Comparison of ENCODE assay signal across 1 cellular context in genomic region chr22:24423519-24424000, GRCh38.
TF ChIP-seq lines count a peak whose summit lies in the region.

No MANE protein-coding gene starts in this region.

TF ChIP-seq in HEK293, 187 proteins besides CTCF, POLR2A, EP300 and RAD21 (continued from another document and continues in another):
- TF ChIP-seq, protein P1, sequence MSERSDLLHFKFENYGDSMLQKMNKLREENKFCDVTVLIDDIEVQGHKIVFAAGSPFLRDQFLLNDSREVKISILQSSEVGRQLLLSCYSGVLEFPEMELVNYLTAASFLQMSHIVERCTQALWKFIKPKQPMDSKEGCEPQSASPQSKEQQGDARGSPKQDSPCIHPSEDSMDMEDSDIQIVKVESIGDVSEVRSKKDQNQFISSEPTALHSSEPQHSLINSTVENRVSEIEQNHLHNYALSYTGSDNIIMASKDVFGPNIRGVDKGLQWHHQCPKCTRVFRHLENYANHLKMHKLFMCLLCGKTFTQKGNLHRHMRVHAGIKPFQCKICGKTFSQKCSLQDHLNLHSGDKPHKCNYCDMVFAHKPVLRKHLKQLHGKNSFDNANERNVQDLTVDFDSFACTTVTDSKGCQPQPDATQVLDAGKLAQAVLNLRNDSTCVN (tag by site-specific recombination; optimal IDR thresholded peaks at IDR 0.05): peak; percentile 42
- TF ChIP-seq, protein P2, sequence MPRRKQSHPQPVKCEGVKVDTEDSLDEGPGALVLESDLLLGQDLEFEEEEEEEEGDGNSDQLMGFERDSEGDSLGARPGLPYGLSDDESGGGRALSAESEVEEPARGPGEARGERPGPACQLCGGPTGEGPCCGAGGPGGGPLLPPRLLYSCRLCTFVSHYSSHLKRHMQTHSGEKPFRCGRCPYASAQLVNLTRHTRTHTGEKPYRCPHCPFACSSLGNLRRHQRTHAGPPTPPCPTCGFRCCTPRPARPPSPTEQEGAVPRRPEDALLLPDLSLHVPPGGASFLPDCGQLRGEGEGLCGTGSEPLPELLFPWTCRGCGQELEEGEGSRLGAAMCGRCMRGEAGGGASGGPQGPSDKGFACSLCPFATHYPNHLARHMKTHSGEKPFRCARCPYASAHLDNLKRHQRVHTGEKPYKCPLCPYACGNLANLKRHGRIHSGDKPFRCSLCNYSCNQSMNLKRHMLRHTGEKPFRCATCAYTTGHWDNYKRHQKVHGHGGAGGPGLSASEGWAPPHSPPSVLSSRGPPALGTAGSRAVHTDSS (tag by site-specific recombination; IDR thresholded peaks at IDR 0.05): no peak
- TF ChIP-seq ZNF558 (tag by site-specific recombination; IDR thresholded peaks at IDR 0.05) (no peak), ZNF341 (tag by site-specific recombination; IDR thresholded peaks at IDR 0.05; ENCODE audit: low read depth) (no peak), ZBTB48 (tag by site-specific recombination; IDR thresholded peaks at IDR 0.05) (no peak), KLF8 (tag by site-specific recombination; IDR thresholded peaks at IDR 0.05) (no peak; the same call in 1 of the 2 replicates), WT1 (tag by site-specific recombination; IDR thresholded peaks at IDR 0.05) (no peak), ZNF302 (tag by site-specific recombination; IDR thresholded peaks at IDR 0.05; ENCODE audit: low read depth) (no peak), ZNF19 (tag by site-specific recombination; IDR thresholded peaks at IDR 0.05; ENCODE audit: low read depth) (no peak), ZNF140 (tag by site-specific recombination; IDR thresholded peaks at IDR 0.05) (no peak), ZBTB20 (tag by site-specific recombination; IDR thresholded peaks at IDR 0.05) (no peak), SP2 (tag by site-specific recombination; IDR thresholded peaks at IDR 0.05) (peak; percentile 20; the same call in 1 of the 2 replicates), ZNF433 (tag by site-specific recombination; IDR thresholded peaks at IDR 0.05; ENCODE audit: low read depth) (no peak), PATZ1 (tag by site-specific recombination; IDR thresholded peaks at IDR 0.05) (peak; percentile 52), ZNF600 (tag by site-specific recombination; IDR thresholded peaks at IDR 0.05) (no peak), EGR2 (tag by site-specific recombination; IDR thresholded peaks at IDR 0.05; ENCODE audit: low read depth) (no peak), ZNF521 (tag by site-specific recombination; IDR thresholded peaks at IDR 0.05) (no peak), ZNF48 (tag by site-specific recombination; IDR thresholded peaks at IDR 0.05) (no peak), GLIS1 (tag by site-specific recombination; IDR thresholded peaks at IDR 0.05) (peak; percentile 80), ZNF211 (tag by site-specific recombination; IDR thresholded peaks at IDR 0.05; ENCODE audit: low read depth) (no peak), ZBTB7A (tag by site-specific recombination; IDR thresholded peaks at IDR 0.05; ENCODE audit: low read depth) (no peak), KLF16 (tag by site-specific recombination; IDR thresholded peaks at IDR 0.05) (no peak), GLI4 (tag by site-specific recombination; IDR thresholded peaks at IDR 0.05) (no peak), ZNF138 (tag by site-specific recombination; IDR thresholded peaks at IDR 0.05; ENCODE audit: borderline replicate concordance) (no peak), SCRT2 (tag by site-specific recombination; IDR thresholded peaks at IDR 0.05) (no peak), SCRT1 (tag by site-specific recombination; IDR thresholded peaks at IDR 0.05; ENCODE audit: borderline replicate concordance) (no peak), ZNF473 (tag by site-specific recombination; IDR thresholded peaks at IDR 0.05) (no peak), TCF7L2 (IDR thresholded peaks at IDR 0.05; ENCODE audit: borderline replicate concordance, low read depth, low read length) (no peak), ZNF239 (tag by site-specific recombination; IDR thresholded peaks at IDR 0.05) (no peak), SP3 (tag by site-specific recombination; IDR thresholded peaks at IDR 0.05) (0 out of 2 replicates have a peak, but pooled peaks have one; percentile 14), KLF9 (tag by site-specific recombination; IDR thresholded peaks at IDR 0.05; ENCODE audit: low read depth) (peak; percentile 51), ZNF23 (tag by site-specific recombination; IDR thresholded peaks at IDR 0.05; ENCODE audit: borderline replicate concordance) (no peak), TRIM28 (IDR thresholded peaks at IDR 0.05; ENCODE audit: borderline replicate concordance, low read length) (no peak), GLIS2 (tag by site-specific recombination; IDR thresholded peaks at IDR 0.05) (peak; percentile 90), ZNF549 (tag by site-specific recombination; IDR thresholded peaks at IDR 0.05) (no peak), ZNF184 (tag by site-specific recombination; IDR thresholded peaks at IDR 0.05) (no peak), ZNF146 (tag by site-specific recombination; IDR thresholded peaks at IDR 0.05) (no peak), HOXA7 (CRISPR knock-in tag; IDR thresholded peaks at IDR 0.05; ENCODE audit: borderline replicate concordance) (no peak), ZNF658 (tag by site-specific recombination; IDR thresholded peaks at IDR 0.05) (no peak), ZNF133 (tag by site-specific recombination; IDR thresholded peaks at IDR 0.05) (no peak), ZNF510 (tag by site-specific recombination; IDR thresholded peaks at IDR 0.05; ENCODE audit: insufficient replicate concordance) (no peak), BCL11A (tag by site-specific recombination; IDR thresholded peaks at IDR 0.05; ENCODE audit: low read depth) (no peak), ZNF843 (tag by site-specific recombination; IDR thresholded peaks at IDR 0.05) (no peak), ZNF626 (tag by site-specific recombination; IDR thresholded peaks at IDR 0.05) (no peak), ZNF214 (tag by site-specific recombination; IDR thresholded peaks at IDR 0.05; ENCODE audit: borderline replicate concordance) (no peak)
- TF ChIP-seq, protein P3, sequence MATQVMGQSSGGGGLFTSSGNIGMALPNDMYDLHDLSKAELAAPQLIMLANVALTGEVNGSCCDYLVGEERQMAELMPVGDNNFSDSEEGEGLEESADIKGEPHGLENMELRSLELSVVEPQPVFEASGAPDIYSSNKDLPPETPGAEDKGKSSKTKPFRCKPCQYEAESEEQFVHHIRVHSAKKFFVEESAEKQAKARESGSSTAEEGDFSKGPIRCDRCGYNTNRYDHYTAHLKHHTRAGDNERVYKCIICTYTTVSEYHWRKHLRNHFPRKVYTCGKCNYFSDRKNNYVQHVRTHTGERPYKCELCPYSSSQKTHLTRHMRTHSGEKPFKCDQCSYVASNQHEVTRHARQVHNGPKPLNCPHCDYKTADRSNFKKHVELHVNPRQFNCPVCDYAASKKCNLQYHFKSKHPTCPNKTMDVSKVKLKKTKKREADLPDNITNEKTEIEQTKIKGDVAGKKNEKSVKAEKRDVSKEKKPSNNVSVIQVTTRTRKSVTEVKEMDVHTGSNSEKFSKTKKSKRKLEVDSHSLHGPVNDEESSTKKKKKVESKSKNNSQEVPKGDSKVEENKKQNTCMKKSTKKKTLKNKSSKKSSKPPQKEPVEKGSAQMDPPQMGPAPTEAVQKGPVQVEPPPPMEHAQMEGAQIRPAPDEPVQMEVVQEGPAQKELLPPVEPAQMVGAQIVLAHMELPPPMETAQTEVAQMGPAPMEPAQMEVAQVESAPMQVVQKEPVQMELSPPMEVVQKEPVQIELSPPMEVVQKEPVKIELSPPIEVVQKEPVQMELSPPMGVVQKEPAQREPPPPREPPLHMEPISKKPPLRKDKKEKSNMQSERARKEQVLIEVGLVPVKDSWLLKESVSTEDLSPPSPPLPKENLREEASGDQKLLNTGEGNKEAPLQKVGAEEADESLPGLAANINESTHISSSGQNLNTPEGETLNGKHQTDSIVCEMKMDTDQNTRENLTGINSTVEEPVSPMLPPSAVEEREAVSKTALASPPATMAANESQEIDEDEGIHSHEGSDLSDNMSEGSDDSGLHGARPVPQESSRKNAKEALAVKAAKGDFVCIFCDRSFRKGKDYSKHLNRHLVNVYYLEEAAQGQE (tag by site-specific recombination; IDR thresholded peaks at IDR 0.05): no peak
- TF ChIP-seq, protein P4, sequence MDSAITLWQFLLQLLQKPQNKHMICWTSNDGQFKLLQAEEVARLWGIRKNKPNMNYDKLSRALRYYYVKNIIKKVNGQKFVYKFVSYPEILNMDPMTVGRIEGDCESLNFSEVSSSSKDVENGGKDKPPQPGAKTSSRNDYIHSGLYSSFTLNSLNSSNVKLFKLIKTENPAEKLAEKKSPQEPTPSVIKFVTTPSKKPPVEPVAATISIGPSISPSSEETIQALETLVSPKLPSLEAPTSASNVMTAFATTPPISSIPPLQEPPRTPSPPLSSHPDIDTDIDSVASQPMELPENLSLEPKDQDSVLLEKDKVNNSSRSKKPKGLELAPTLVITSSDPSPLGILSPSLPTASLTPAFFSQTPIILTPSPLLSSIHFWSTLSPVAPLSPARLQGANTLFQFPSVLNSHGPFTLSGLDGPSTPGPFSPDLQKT (IDR thresholded peaks at IDR 0.05; ENCODE audit: borderline replicate concordance, low read depth, low read length): no peak
- TF ChIP-seq, protein P5, sequence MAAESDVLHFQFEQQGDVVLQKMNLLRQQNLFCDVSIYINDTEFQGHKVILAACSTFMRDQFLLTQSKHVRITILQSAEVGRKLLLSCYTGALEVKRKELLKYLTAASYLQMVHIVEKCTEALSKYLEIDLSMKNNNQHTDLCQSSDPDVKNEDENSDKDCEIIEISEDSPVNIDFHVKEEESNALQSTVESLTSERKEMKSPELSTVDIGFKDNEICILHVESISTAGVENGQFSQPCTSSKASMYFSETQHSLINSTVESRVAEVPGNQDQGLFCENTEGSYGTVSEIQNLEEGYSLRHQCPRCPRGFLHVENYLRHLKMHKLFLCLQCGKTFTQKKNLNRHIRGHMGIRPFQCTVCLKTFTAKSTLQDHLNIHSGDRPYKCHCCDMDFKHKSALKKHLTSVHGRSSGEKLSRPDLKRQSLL (tag by site-specific recombination; IDR thresholded peaks at IDR 0.05): no peak
- TF ChIP-seq, protein P6, sequence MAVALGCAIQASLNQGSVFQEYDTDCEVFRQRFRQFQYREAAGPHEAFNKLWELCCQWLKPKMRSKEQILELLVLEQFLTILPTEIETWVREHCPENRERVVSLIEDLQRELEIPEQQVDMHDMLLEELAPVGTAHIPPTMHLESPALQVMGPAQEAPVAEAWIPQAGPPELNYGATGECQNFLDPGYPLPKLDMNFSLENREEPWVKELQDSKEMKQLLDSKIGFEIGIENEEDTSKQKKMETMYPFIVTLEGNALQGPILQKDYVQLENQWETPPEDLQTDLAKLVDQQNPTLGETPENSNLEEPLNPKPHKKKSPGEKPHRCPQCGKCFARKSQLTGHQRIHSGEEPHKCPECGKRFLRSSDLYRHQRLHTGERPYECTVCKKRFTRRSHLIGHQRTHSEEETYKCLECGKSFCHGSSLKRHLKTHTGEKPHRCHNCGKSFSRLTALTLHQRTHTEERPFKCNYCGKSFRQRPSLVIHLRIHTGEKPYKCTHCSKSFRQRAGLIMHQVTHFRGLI (tag by site-specific recombination; IDR thresholded peaks at IDR 0.05): no peak
- TF ChIP-seq, protein P7, sequence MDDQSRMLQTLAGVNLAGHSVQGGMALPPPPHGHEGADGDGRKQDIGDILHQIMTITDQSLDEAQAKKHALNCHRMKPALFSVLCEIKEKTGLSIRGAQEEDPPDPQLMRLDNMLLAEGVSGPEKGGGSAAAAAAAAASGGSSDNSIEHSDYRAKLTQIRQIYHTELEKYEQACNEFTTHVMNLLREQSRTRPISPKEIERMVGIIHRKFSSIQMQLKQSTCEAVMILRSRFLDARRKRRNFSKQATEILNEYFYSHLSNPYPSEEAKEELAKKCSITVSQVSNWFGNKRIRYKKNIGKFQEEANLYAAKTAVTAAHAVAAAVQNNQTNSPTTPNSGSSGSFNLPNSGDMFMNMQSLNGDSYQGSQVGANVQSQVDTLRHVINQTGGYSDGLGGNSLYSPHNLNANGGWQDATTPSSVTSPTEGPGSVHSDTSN (CRISPR knock-in tag; IDR thresholded peaks at IDR 0.05): no peak; the same call in 1 of the 2 replicates
- TF ChIP-seq, protein P8, sequence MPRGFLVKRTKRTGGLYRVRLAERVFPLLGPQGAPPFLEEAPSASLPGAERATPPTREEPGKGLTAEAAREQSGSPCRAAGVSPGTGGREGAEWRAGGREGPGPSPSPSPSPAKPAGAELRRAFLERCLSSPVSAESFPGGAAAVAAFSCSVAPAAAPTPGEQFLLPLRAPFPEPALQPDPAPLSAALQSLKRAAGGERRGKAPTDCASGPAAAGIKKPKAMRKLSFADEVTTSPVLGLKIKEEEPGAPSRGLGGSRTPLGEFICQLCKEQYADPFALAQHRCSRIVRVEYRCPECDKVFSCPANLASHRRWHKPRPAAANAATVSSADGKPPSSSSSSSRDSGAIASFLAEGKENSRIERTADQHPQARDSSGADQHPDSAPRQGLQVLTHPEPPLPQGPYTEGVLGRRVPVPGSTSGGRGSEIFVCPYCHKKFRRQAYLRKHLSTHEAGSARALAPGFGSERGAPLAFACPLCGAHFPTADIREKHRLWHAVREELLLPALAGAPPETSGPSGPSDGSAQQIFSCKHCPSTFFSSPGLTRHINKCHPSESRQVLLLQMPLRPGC (tag by site-specific recombination; IDR thresholded peaks at IDR 0.05): no peak
- TF ChIP-seq, protein P9, sequence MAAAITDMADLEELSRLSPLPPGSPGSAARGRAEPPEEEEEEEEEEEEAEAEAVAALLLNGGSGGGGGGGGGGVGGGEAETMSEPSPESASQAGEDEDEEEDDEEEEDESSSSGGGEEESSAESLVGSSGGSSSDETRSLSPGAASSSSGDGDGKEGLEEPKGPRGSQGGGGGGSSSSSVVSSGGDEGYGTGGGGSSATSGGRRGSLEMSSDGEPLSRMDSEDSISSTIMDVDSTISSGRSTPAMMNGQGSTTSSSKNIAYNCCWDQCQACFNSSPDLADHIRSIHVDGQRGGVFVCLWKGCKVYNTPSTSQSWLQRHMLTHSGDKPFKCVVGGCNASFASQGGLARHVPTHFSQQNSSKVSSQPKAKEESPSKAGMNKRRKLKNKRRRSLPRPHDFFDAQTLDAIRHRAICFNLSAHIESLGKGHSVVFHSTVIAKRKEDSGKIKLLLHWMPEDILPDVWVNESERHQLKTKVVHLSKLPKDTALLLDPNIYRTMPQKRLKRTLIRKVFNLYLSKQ (tag by site-specific recombination; IDR thresholded peaks at IDR 0.05; ENCODE audit: borderline replicate concordance): no peak
